ENCODE assay signal across 25 cellular contexts in genomic region chr7:21192662-21193061, GRCh38.
DNase-seq lines count a peak whose midpoint lies in the region; ATAC-seq, FAIRE-seq and TF ChIP-seq lines count a peak whose summit lies in the region.
"Had no signal": no experiment of that assay in that cellular context is flagged by ENCODE, and none has a peak within 500 bp of the region (broad histone marks: within the 10 kb centered on the region; RNA-seq: fewer than 3 reads in every experiment).

No MANE protein-coding gene starts in this region.

- intact Hi-C loops in PC-3 (cut with micrococcal nuclease) (no loop called here), endothelial cell of umbilical vein (cut with micrococcal nuclease) (no loop called here), mucosa of descending colon (cut with DNase I, micrococcal nuclease) (no loop called here)

- no peak for TF ChIP-seq CTCF in C4-2B (conservative IDR thresholded peaks at IDR 0.05)
- TF ChIP-seq CTCF in PC-3 (conservative IDR thresholded peaks at IDR 0.05; ENCODE audit: low read depth, low read length): no peak
- no peak for TF ChIP-seq CTCF in endothelial cell of umbilical vein (IDR thresholded peaks at IDR 0.05; ENCODE audit: extremely low read depth in 1 of 2, insufficient read depth in 1 of 2, low read depth in 1 of 2, low read length in 2 of 2)
- no peak for TF ChIP-seq CTCF in mucosa of descending colon (IDR thresholded peaks at IDR 0.05)

- DNase-seq in PC-3 (peak; percentile 17), endothelial cell of umbilical vein (ENCODE audit: low read depth, low spot score) (peak; percentile 17), mucosa of descending colon (peak in 1 of 3 donors; percentile 32), CD1c-positive myeloid dendritic cell (ENCODE audit: extremely low spot score) (no peak), NOMO-1 treated with DMSO at 0.1 percent for 48 hours (lab: John Stamatoyannopoulos, UW; ENCODE audit: unreplicated experiment) (no peak), UCSD-AML1 (lab: John Stamatoyannopoulos, UW; ENCODE audit: unreplicated experiment) (no peak)
- DNase-seq: BE2C; CD4-positive, alpha-beta T cell; COR-L47; DMS 273 treated with DMSO at 0.1 percent for 48 hours; DMS79 treated with DMSO at 0.1 percent for 48 hours; Karpas-422; MG63; NCI-H1048; NCI-H1417 treated with DMSO at 0.1 percent for 48 hours; NCI-H1930; NCI-H226; NCI-H524; NCI-H774; OCI-M1; Right ventricle myocardium superior had no signal

- no peak overlapping the region for H3K4me3 ChIP-seq in PC-3 (ENCODE audit: low read length)
- no peak overlapping the region for H3K4me3 ChIP-seq in endothelial cell of umbilical vein (replicated peaks in 1 of 3; ENCODE audit: insufficient read depth in 1 of 3, low read depth in 1 of 3, low read length in 3 of 3)
- H3K4me3 ChIP-seq in mucosa of descending colon: no peak overlapping the region
- H3K4me3 ChIP-seq: A549, MG63 had no signal

- no peak for FAIRE-seq in endothelial cell of umbilical vein (lab: Jason Lieb, UNC)
- FAIRE-seq: A549, GM12891 had no signal

- ATAC-seq in PC-3: no peak
- peak; percentile 37 for ATAC-seq in mucosa of descending colon
- ATAC-seq in GM18858 (IDR thresholded peaks at IDR 0.05; ENCODE audit: unreplicated experiment): no peak
- ATAC-seq: A549 had no signal

- H3K9me3 ChIP-seq in PC-3 (ENCODE audit: low read length) (no peaks in the 10 kb centered on the region), endothelial cell of umbilical vein (replicated peaks; ENCODE audit: control insufficient read depth, insufficient read depth, low read length) (no peaks in the 10 kb centered on the region), mucosa of descending colon (no peaks in the 10 kb centered on the region)
- H3K9me3 ChIP-seq: A549, BE2C, MG63 had no signal

- no peaks in the 10 kb centered on the region for H3F3A ChIP-seq in PC-3 (ENCODE audit: low read length, unreplicated experiment)

- POLR2A ChIA-PET in PC-3 (lab: Charles Lee; ENCODE audit: unreplicated experiment): no interaction called here
- POLR2A ChIA-PET in endothelial cell of umbilical vein (lab: Charles Lee): no interaction called here

- dilution Hi-C loops in endothelial cell of umbilical vein (cut with MboI; ENCODE audit: extremely low pct_ligation_motif_present, low sequenced_read_pairs): no loop called here

- H2AFZ ChIP-seq in PC-3 (ENCODE audit: low read length): no peak overlapping the region
- H2AFZ ChIP-seq in endothelial cell of umbilical vein (ENCODE audit: low read depth, low read length): no peak overlapping the region

- no peaks in the 10 kb centered on the region for H3K79me2 ChIP-seq in PC-3 (ENCODE audit: low read length)
- H3K79me2 ChIP-seq in endothelial cell of umbilical vein (ENCODE audit: control insufficient read depth, insufficient read depth, low read length): no peaks in the 10 kb centered on the region

- TF ChIP-seq POLR2A in endothelial cell of umbilical vein (IDR thresholded peaks at IDR 0.05; ENCODE audit: low read depth, low read length): no peak

- H3K27ac ChIP-seq in C4-2B: peak overlapping the region; percentile 31; the same call in 1 of the 2 replicates
- no peak overlapping the region for H3K27ac ChIP-seq in PC-3 (ENCODE audit: low read length)
- no peak overlapping the region for H3K27ac ChIP-seq in endothelial cell of umbilical vein (ENCODE audit: insufficient read depth, low read depth, low read length)
- H3K27ac ChIP-seq: A549 had no signal

- peaks cover 14% of the 10 kb centered on the region; the same call in 1 of the 2 replicates for H3K27me3 ChIP-seq in PC-3 (ENCODE audit: low read length)
- H3K27me3 ChIP-seq in endothelial cell of umbilical vein (ENCODE audit: control insufficient read depth in 2 of 2, insufficient read depth in 2 of 2, low read length in 2 of 2): no peaks in the 10 kb centered on the region
- H3K27me3 ChIP-seq: BE2C, MG63 had no signal

- no peaks in the 10 kb centered on the region for H3K9me2 ChIP-seq in PC-3 (replicated peaks; ENCODE audit: low read length)

- H4K20me1 ChIP-seq in PC-3 (ENCODE audit: low read length) (no peaks in the 10 kb centered on the region), endothelial cell of umbilical vein (replicated peaks; ENCODE audit: control insufficient read depth, extremely low read depth, insufficient read depth, low read length) (no peaks in the 10 kb centered on the region)

- no peak overlapping the region for H3K4me2 ChIP-seq in PC-3 (ENCODE audit: low read length)
- H3K4me2 ChIP-seq in endothelial cell of umbilical vein (ENCODE audit: insufficient read depth, low read length): no peak overlapping the region
- H3K4me2 ChIP-seq: A549 had no signal

- CTCF ChIA-PET in PC-3 (lab: Charles Lee): no interaction called here
- CTCF ChIA-PET in endothelial cell of umbilical vein (lab: Charles Lee): no interaction called here

- no TSS peak for BruUV-seq in PC-3 (replicated peaks; lab: Mats Ljungman, UMichigan)
- no TSS peak for BruUV-seq in endothelial cell of umbilical vein (replicated peaks; lab: Mats Ljungman, UMichigan)

- H3K4me1 ChIP-seq in PC-3 (ENCODE audit: insufficient read depth, low read length) (no peaks in the 10 kb centered on the region), endothelial cell of umbilical vein (ENCODE audit: control insufficient read depth, extremely low read depth, insufficient read depth, low read length) (no peaks in the 10 kb centered on the region), mucosa of descending colon (ENCODE audit: low read depth) (peaks cover 8% of the 10 kb centered on the region)
- H3K4me1 ChIP-seq: A549, BE2C had no signal

- no peaks in the 10 kb centered on the region for H3K9me1 ChIP-seq in endothelial cell of umbilical vein (replicated peaks; ENCODE audit: control insufficient read depth, extremely low read depth, insufficient read depth, low read length)

- no peak overlapping the region for H3K9ac ChIP-seq in PC-3 (ENCODE audit: low read length)
- no peak overlapping the region for H3K9ac ChIP-seq in endothelial cell of umbilical vein (replicated peaks; ENCODE audit: extremely low read depth, insufficient read depth, low read length)

- no peaks in the 10 kb centered on the region for H3K36me3 ChIP-seq in PC-3 (ENCODE audit: low read depth, low read length)
- H3K36me3 ChIP-seq in endothelial cell of umbilical vein (ENCODE audit: control insufficient read depth in 2 of 2, extremely low read depth in 1 of 2, insufficient read depth in 2 of 2, low read length in 2 of 2): no peaks in the 10 kb centered on the region
- H3K36me3 ChIP-seq in mucosa of descending colon (ENCODE audit: low read depth): no peaks in the 10 kb centered on the region
- H3K36me3 ChIP-seq: BE2C, MG63 had no signal

TF ChIP-seq in endothelial cell of umbilical vein, 7 proteins besides CTCF, POLR2A, EP300 and RAD21:
- TF ChIP-seq POLR2AphosphoS5 (IDR thresholded peaks at IDR 0.05; ENCODE audit: insufficient read depth, low read depth, low read length) (no peak), EZH2 (IDR thresholded peaks at IDR 0.05; ENCODE audit: borderline replicate concordance, low read depth, low read length, severe bottlenecking) (no peak), JUN (IDR thresholded peaks at IDR 0.05; ENCODE audit: borderline replicate concordance, insufficient read depth, insufficient read length, low read depth) (no peak), MYC (IDR thresholded peaks at IDR 0.05; ENCODE audit: low read depth, low read length) (no peak), MAX (IDR thresholded peaks at IDR 0.05; ENCODE audit: insufficient read depth, insufficient read length) (no peak)

Comparison
In these comparisons a context has a peak if more than half of its experiments do, and no peak if none do; other contexts are left out.
1. DNase-seq: peak in PC-3 (single experiment) and endothelial cell of umbilical vein (single experiment); none in CD1c-positive myeloid dendritic cell (single experiment), NOMO-1 treated with DMSO at 0.1 percent for 48 hours (single experiment) and UCSD-AML1 (single experiment).